Comparison of ENCODE assay signal across 21 cellular contexts in genomic region chr1:38932496-38933014, GRCh38. TPM values are rescaled to one million over a fixed set of nuclear protein-coding genes. Genes with fewer than 3 reads are reported as not detected.
"Had no signal": no experiment of that assay in that cellular context is flagged by ENCODE, and none has a peak within 500 bp of the region (broad histone marks: within the 10 kb centered on the region; RNA-seq: fewer than 3 reads in every experiment).

No MANE protein-coding gene starts in this region.

- DNase-seq: activated CD4-positive, alpha-beta T cell treated with anti-CD3 and anti-CD28 coated beads, Interleukin-2, amount 50 U/mL, for 4 hours; activated gamma-delta T cell treated with Interleukin-2 at 50 U/mL for 16 hours; body of pancreas; effector CD8-positive, alpha-beta T cell; erythroblast; heart right ventricle; islet precursor cell; left cardiac atrium; midbrain; ovary; SIG-M5; stomach; transverse colon had no signal

- H3K27ac Mint-ChIP-seq: activated T-helper 1 cell treated with anti-CD3 and anti-CD28 coated beads, Interleukin-12 subunit alpha, Interleukin-12 subunit beta, Interleukin-2, Interleukin-4 antibody, amounts not matched to agents 30 ng/mL and 10 ng/mL and 1 ng/mL, durations not matched to agents 14 hours and 24 hours and 36 hours; dendritic cell treated with granulocyte-macrophage colony-stimulating factor and Interleukin-4, amounts not matched to agents 40 ng/mL and 50 ng/mL, for 4 days; natural killer cell treated with Interleukin-12 subunit alpha and Interleukin-12 subunit beta and Interleukin-15 and Interleukin-18, amount 100 ng/mL, for 72 hours had no signal

- H3K9me3 Mint-ChIP-seq: activated T-helper 1 cell treated with anti-CD3 and anti-CD28 coated beads, Interleukin-12 subunit alpha, Interleukin-12 subunit beta, Interleukin-2, Interleukin-4 antibody, amounts not matched to agents 30 ng/mL and 10 ng/mL and 1 ng/mL, durations not matched to agents 14 hours and 24 hours and 36 hours; dendritic cell treated with granulocyte-macrophage colony-stimulating factor and Interleukin-4, amounts not matched to agents 40 ng/mL and 50 ng/mL, for 4 days; natural killer cell treated with Interleukin-12 subunit alpha and Interleukin-12 subunit beta and Interleukin-15 and Interleukin-18, amount 100 ng/mL, for 72 hours had no signal

- H3K36me3 Mint-ChIP-seq: natural killer cell treated with Interleukin-12 subunit alpha and Interleukin-12 subunit beta and Interleukin-15 and Interleukin-18, amount 100 ng/mL, for 72 hours had no signal

- ATAC-seq: body of pancreas, heart right ventricle, left cardiac atrium, SK-N-SH treated with all-trans-retinoic acid at 6 μM for 48 hours had no signal

- H3K4me3 Mint-ChIP-seq: activated T-helper 1 cell treated with anti-CD3 and anti-CD28 coated beads, Interleukin-12 subunit alpha, Interleukin-12 subunit beta, Interleukin-2, Interleukin-4 antibody, amounts not matched to agents 30 ng/mL and 10 ng/mL and 1 ng/mL, durations not matched to agents 14 hours and 24 hours and 36 hours; dendritic cell treated with granulocyte-macrophage colony-stimulating factor and Interleukin-4, amounts not matched to agents 40 ng/mL and 50 ng/mL, for 4 days; natural killer cell treated with Interleukin-12 subunit alpha and Interleukin-12 subunit beta and Interleukin-15 and Interleukin-18, amount 100 ng/mL, for 72 hours had no signal

RNA-seq across cellular contexts. Expression of gene RHBDL2, which starts 9.1 kb away (rescaled TPM):
- total RNA-seq: activated T-helper 1 cell treated with anti-CD3 and anti-CD28 coated beads, Interleukin-12 subunit alpha, Interleukin-12 subunit beta, Interleukin-2, Interleukin-4 antibody, amounts not matched to agents 30 ng/mL and 10 ng/mL and 1 ng/mL, durations not matched to agents 14 hours and 24 hours and 36 hours; cardiac muscle cell; natural killer cell treated with Interleukin-12 subunit alpha and Interleukin-12 subunit beta and Interleukin-15 and Interleukin-18, amount 100 ng/mL, for 72 hours; T-helper 2 cell treated with Interferon-gamma antibody and Interleukin-4, amounts not matched to agents 100 ng/mL and 5 ng/mL, for 36 hours had no signal

RNA-seq across cellular contexts. Expression of gene GJA9, which starts 51.2 kb away (rescaled TPM):
- total RNA-seq: activated T-helper 1 cell treated with anti-CD3 and anti-CD28 coated beads, Interleukin-12 subunit alpha, Interleukin-12 subunit beta, Interleukin-2, Interleukin-4 antibody, amounts not matched to agents 30 ng/mL and 10 ng/mL and 1 ng/mL, durations not matched to agents 14 hours and 24 hours and 36 hours; body of pancreas; cardiac muscle cell; heart right ventricle; left cardiac atrium; liver; natural killer cell treated with Interleukin-12 subunit alpha and Interleukin-12 subunit beta and Interleukin-15 and Interleukin-18, amount 100 ng/mL, for 72 hours; ovary; T-helper 2 cell treated with Interferon-gamma antibody and Interleukin-4, amounts not matched to agents 100 ng/mL and 5 ng/mL, for 36 hours; temporal lobe had no signal
